In genomic region chr7:33998487-33998886, GRCh38 we compare ENCODE assay signal across 21 cellular contexts.
A peak's percentile ranks its signal among the peaks of the same experiment; 100 is the strongest.
DNase-seq lines count a peak whose midpoint lies in the region; ATAC-seq and TF ChIP-seq lines count a peak whose summit lies in the region.
"Had no signal": no experiment of that assay in that cellular context is flagged by ENCODE, and none has a peak within 500 bp of the region (broad histone marks: within the 10 kb centered on the region; RNA-seq: fewer than 3 reads in every experiment).

No MANE protein-coding gene starts in this region.

- no peak overlapping the region for H2AK5ac ChIP-seq in mesenchymal stem cell (ENCODE audit: low read length, severe bottlenecking)

- POLR2A ChIA-PET in PC-9 (lab: Charles Lee; ENCODE audit: unreplicated experiment): no interaction called here

- H3K27ac ChIP-seq in PC-9: no peak overlapping the region
- H3K27ac ChIP-seq in mesenchymal stem cell (ENCODE audit: low read length, poor library complexity, severe bottlenecking): no peak overlapping the region
- H3K27ac ChIP-seq in GM23248: no peak overlapping the region
- H3K27ac ChIP-seq: lower lobe of right lung, Peyer's patch had no signal

- TF ChIP-seq CTCF in PC-9 (conservative IDR thresholded peaks at IDR 0.05): no peak
- no peak for TF ChIP-seq CTCF in choroid plexus epithelial cell (conservative IDR thresholded peaks at IDR 0.05; ENCODE audit: low read depth, low read length)

- WGBS in mesenchymal stem cell: 85% methylated on average over 4 of the region's 6 CpGs
- WGBS in GM23248 (ENCODE audit: low coverage in 1 of 2, low lambda C conversion rate in 2 of 2, missing lambda C conversion rate in 2 of 2), 2 experiments: 93 to 94% methylated on average over 6 of the region's 6 CpGs

- H3K23ac ChIP-seq in mesenchymal stem cell (ENCODE audit: low read length in 2 of 2): no peak overlapping the region

- peak overlapping the region in 1 of 2 experiments; percentile 10 for H2BK12ac ChIP-seq in mesenchymal stem cell (ENCODE audit: low read length in 2 of 2)

- H3K9me3 ChIP-seq in PC-9 (ENCODE audit: insufficient read depth, low read depth): no peaks in the 10 kb centered on the region
- H3K9me3 ChIP-seq in mesenchymal stem cell (ENCODE audit: control insufficient read depth, low read length): no peaks in the 10 kb centered on the region
- H3K9me3 ChIP-seq in skeletal muscle satellite cell (replicated peaks; ENCODE audit: low read length): no peaks in the 10 kb centered on the region
- H3K9me3 ChIP-seq in GM23248 (ENCODE audit: low read depth): no peaks in the 10 kb centered on the region
- H3K9me3 ChIP-seq: lower lobe of right lung, Peyer's patch had no signal

- in situ Hi-C loops in GM23248 (cut with MboI): no loop called here

- no peaks in the 10 kb centered on the region for H3K36me3 ChIP-seq in PC-9 (ENCODE audit: low read depth)
- H3K36me3 ChIP-seq in mesenchymal stem cell (ENCODE audit: control insufficient read depth in 1 of 2, insufficient read depth in 2 of 2, low read depth in 1 of 2, low read length in 2 of 2): peaks cover 0 to 47% of the 10 kb centered on the region in 2 experiments
- H3K36me3 ChIP-seq in skeletal muscle satellite cell (ENCODE audit: insufficient read depth, low read length): no peaks in the 10 kb centered on the region
- H3K36me3 ChIP-seq in GM23248 (ENCODE audit: low read depth): peaks cover 12% of the 10 kb centered on the region; the same call in 1 of the 2 replicates
- H3K36me3 ChIP-seq: lower lobe of right lung, Peyer's patch had no signal

- H3K4me2 ChIP-seq in PC-9 (no peak overlapping the region), mesenchymal stem cell (ENCODE audit: low read length, poor library complexity, severe bottlenecking) (no peak overlapping the region), skeletal muscle satellite cell (ENCODE audit: low read length) (peak overlapping the region; percentile 8), GM23248 (ENCODE audit: unreplicated experiment) (no peak overlapping the region)

- H3F3A ChIP-seq in PC-9 (ENCODE audit: insufficient read depth, low read depth) (no peaks in the 10 kb centered on the region), GM23248 (ENCODE audit: insufficient read depth) (no peaks in the 10 kb centered on the region)

- H3K79me2 ChIP-seq in PC-9 (ENCODE audit: low read depth) (no peaks in the 10 kb centered on the region), GM23248 (ENCODE audit: insufficient read depth) (0 out of 2 replicates have a peak, but pooled peaks cover 18% of the 10 kb centered on the region)

- no peak overlapping the region for H2BK120ac ChIP-seq in mesenchymal stem cell (ENCODE audit: low read depth, low read length)

- H2AFZ ChIP-seq in PC-9 (peak overlapping the region; percentile 21; the same call in 1 of the 2 replicates), mesenchymal stem cell (ENCODE audit: low read depth, low read length) (no peak overlapping the region), GM23248 (no peak overlapping the region)

- no peak overlapping the region for H2BK5ac ChIP-seq in mesenchymal stem cell (ENCODE audit: low read depth, low read length, poor library complexity, severe bottlenecking)

- H4K8ac ChIP-seq in mesenchymal stem cell (ENCODE audit: low read length): peak overlapping the region; percentile 49

- H2BK15ac ChIP-seq in mesenchymal stem cell (ENCODE audit: low read depth, poor library complexity, severe bottlenecking): no peak overlapping the region

- no peak overlapping the region for H3K18ac ChIP-seq in mesenchymal stem cell (ENCODE audit: low read depth in 1 of 2, low read length in 2 of 2)

- no peak overlapping the region for H4K91ac ChIP-seq in mesenchymal stem cell (ENCODE audit: low read length)

- H3K27me3 ChIP-seq in PC-9 (ENCODE audit: insufficient read depth, low read depth) (no peaks in the 10 kb centered on the region), mesenchymal stem cell (ENCODE audit: control insufficient read depth in 1 of 2, insufficient read depth in 1 of 2, low read length in 2 of 2) (no peaks in the 10 kb centered on the region), skeletal muscle satellite cell (ENCODE audit: control insufficient read depth, insufficient read depth, low read length) (no peaks in the 10 kb centered on the region), GM23248 (replicated peaks; ENCODE audit: insufficient read depth) (no peaks in the 10 kb centered on the region)
- H3K27me3 ChIP-seq: Peyer's patch had no signal

- H4K20me1 ChIP-seq in PC-9 (ENCODE audit: insufficient read depth): no peaks in the 10 kb centered on the region
- no peaks in the 10 kb centered on the region for H4K20me1 ChIP-seq in GM23248 (ENCODE audit: insufficient read depth)

- no peaks in the 10 kb centered on the region for H3K79me1 ChIP-seq in mesenchymal stem cell (replicated peaks; ENCODE audit: low read length, poor library complexity, severe bottlenecking)

- no peak for DNase-seq in PC-9
- DNase-seq in choroid plexus epithelial cell (ENCODE audit: low read depth): peak; percentile 77
- DNase-seq in mesenchymal stem cell: no peak
- no peak for DNase-seq in middle frontal gyrus (ENCODE audit: extremely low spot score, low spot score)
- no peak for DNase-seq in GM23248
- DNase-seq: activated CD4-positive, CD25-positive, alpha-beta regulatory T cell; activated CD8-positive, alpha-beta T cell treated with anti-CD3 and anti-CD28 coated beads, Interleukin-2, amount 10 ng/mL, durations not matched to agents 7 days and 5 days; activated T-cell treated with anti-CD3 and anti-CD28 coated beads, Interleukin-2, amount 50 U/mL, for 48 hours; CD4-positive, alpha-beta T cell; DMS153; GF-D8; lower lobe of right lung; naive B cell; NCI-H2029 treated with DMSO at 0.1 percent for 48 hours; Peyer's patch had no signal

- H3K4me1 ChIP-seq in PC-9 (replicated peaks; ENCODE audit: insufficient read depth): no peaks in the 10 kb centered on the region
- no peaks in the 10 kb centered on the region for H3K4me1 ChIP-seq in mesenchymal stem cell (ENCODE audit: control insufficient read depth, insufficient read depth, low read depth, low read length)
- peaks cover 17% of the 10 kb centered on the region for H3K4me1 ChIP-seq in skeletal muscle satellite cell (ENCODE audit: control insufficient read depth, insufficient read depth, low read length)
- H3K4me1 ChIP-seq in GM23248 (ENCODE audit: insufficient read depth): no peaks in the 10 kb centered on the region
- H3K4me1 ChIP-seq: lower lobe of right lung, Peyer's patch had no signal

- CTCF ChIA-PET in PC-9 (lab: Charles Lee): no interaction called here

- BruUV-seq in PC-9 (replicated peaks; lab: Mats Ljungman, UMichigan): no TSS peak

- no peak overlapping the region for H3K4me3 ChIP-seq in PC-9
- H3K4me3 ChIP-seq in choroid plexus epithelial cell (ENCODE audit: low read depth, low read length): no peak overlapping the region
- H3K4me3 ChIP-seq in mesenchymal stem cell (ENCODE audit: insufficient read depth in 1 of 2, low read depth in 1 of 2, low read length in 2 of 2): no peak overlapping the region
- no peak overlapping the region for H3K4me3 ChIP-seq in skeletal muscle satellite cell (ENCODE audit: low read length)
- H3K4me3 ChIP-seq in GM23248: no peak overlapping the region
- H3K4me3 ChIP-seq: K562, lower lobe of right lung, Peyer's patch had no signal

- no peak overlapping the region for H3K4ac ChIP-seq in mesenchymal stem cell (ENCODE audit: low read depth in 1 of 2, low read length in 2 of 2)

- no peak overlapping the region for H3K9ac ChIP-seq in mesenchymal stem cell (ENCODE audit: low read length)
- H3K9ac ChIP-seq in skeletal muscle satellite cell (ENCODE audit: low read depth, low read length): no peak overlapping the region
- no peak overlapping the region for H3K9ac ChIP-seq in GM23248

- intact Hi-C loops in PC-9 (cut with micrococcal nuclease; ENCODE audit: unreplicated experiment): no loop called here

- H3K9me2 ChIP-seq in PC-9 (ENCODE audit: insufficient read depth) (0 out of 2 replicates have a peak, but pooled peaks cover 5% of the 10 kb centered on the region), GM23248 (ENCODE audit: insufficient read depth) (no peaks in the 10 kb centered on the region)

- H3K14ac ChIP-seq in mesenchymal stem cell (ENCODE audit: low read length in 2 of 2): no peak overlapping the region

- no peak for ATAC-seq in GM18498 (IDR thresholded peaks at IDR 0.05; ENCODE audit: unreplicated experiment)
- ATAC-seq in HG03521 (IDR thresholded peaks at IDR 0.05; ENCODE audit: unreplicated experiment): no peak
- ATAC-seq: activated CD8-positive, alpha-beta T cell treated with anti-CD3 and anti-CD28 coated beads, Interleukin-2, amount 10 ng/mL, durations not matched to agents 7 days and 5 days; activated naive CD4-positive, alpha-beta T cell treated with anti-CD3 and anti-CD28 coated beads, Interleukin-2, amount 50 U/mL, for 72 hours; HCT116; K562; lower lobe of right lung had no signal
